Comparison of ENCODE assay signal across 26 cellular contexts in genomic region chr11:29634744-29635143, GRCh38.
"Had no signal": no experiment of that assay in that cellular context is flagged by ENCODE, and none has a peak within 500 bp of the region (broad histone marks: within the 10 kb centered on the region; RNA-seq: fewer than 3 reads in every experiment).

No MANE protein-coding gene starts in this region.

- H3K27ac ChIP-seq: adrenal gland, coronary artery, Peyer's patch, RWPE1, SJSA1, WERI-Rb-1 had no signal

- H3K36me3 ChIP-seq: adrenal gland, Peyer's patch, SJSA1, WERI-Rb-1 had no signal

- DNase-seq: activated CD4-positive, alpha-beta T cell treated with anti-CD3 and anti-CD28 coated beads for 4 hours; activated CD8-positive, alpha-beta memory T cell treated with anti-CD3 and anti-CD28 coated beads, Interleukin-2, amount 50 U/mL, for 4 hours; activated CD8-positive, alpha-beta T cell treated with anti-CD3 and anti-CD28 coated beads for 36 hours; activated naive CD4-positive, alpha-beta T cell treated with anti-CD3 and anti-CD28 coated beads, Interleukin-2, amount 50 U/mL, for 16 hours; activated naive CD8-positive, alpha-beta T cell treated with anti-CD3 and anti-CD28 coated beads, Interleukin-2, amount 10 ng/mL, durations not matched to agents 7 days and 5 days; activated T-cell treated with anti-CD3 and anti-CD28 coated beads, Interleukin-2, amount 50 U/mL, for 72 hours; adrenal gland; anterior cingulate cortex; central memory CD4-positive, alpha-beta T cell; Karpas-422; NCI-H1105 treated with DMSO at 0.1 percent for 48 hours; NCI-H1436 treated with DMSO at 0.1 percent for 48 hours; NCI-H187 treated with DMSO at 0.1 percent for 48 hours; NCI-H2081 treated with DMSO at 0.1 percent for 48 hours; NCI-H446; NCI-H524; Peyer's patch; Right ventricle myocardium superior; T-cell; T-helper 2 cell; T1000; WERI-Rb-1 had no signal

- H3K4me3 ChIP-seq: adrenal gland, coronary artery, K562, Peyer's patch, SJSA1 had no signal

- H3K4me1 ChIP-seq: Peyer's patch, SJSA1 had no signal

- H3K27me3 ChIP-seq: adrenal gland, Peyer's patch, SJSA1 had no signal

- H3K9me3 ChIP-seq: adrenal gland, SJSA1 had no signal
